Comparison of ENCODE assay signal across 1 cellular context in the genomic region with DNA sequence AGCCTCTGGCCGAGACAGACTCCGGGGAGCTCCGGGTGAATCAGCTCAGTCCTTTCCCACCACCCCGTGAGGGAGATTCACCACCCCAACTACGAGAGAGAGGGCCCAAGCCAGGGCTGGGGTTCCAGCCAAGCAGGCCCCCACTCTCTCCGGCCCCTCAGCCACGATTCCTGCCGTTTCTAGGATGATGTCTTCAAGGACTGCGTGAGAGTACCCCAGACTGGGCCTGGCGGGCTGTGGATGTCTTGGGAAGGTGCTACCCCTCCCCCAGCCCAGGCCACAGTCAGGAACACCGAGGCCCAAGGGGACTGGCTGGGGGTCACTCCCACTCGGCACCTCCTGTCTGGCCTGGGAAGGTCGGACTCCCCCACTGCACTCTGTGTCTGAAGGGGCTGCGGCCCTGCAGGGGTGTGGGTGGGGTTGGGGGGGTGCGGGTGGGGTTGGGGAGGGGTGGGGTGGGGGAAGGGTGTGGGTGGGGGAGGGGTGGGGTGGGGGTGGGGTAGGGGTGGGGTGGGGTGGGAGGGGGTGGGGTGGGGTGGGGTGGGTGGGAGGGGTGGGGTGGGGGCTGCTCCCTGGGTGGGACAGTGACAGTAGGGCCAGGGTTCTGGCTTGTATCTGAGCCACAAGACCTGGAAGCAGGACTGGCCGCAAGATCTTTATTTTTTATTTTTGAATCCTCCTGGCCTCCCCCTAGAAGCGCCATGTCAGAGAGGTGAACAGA.
TF ChIP-seq lines count a peak whose summit lies in the region.

No MANE protein-coding gene starts in this region.

TF ChIP-seq in HepG2, 621 proteins besides CTCF, POLR2A, EP300 and RAD21:
- TF ChIP-seq ZBTB44 (CRISPR knock-in tag; IDR thresholded peaks at IDR 0.05) (no peak), ZNF281 (CRISPR knock-in tag; IDR thresholded peaks at IDR 0.05; ENCODE audit: borderline replicate concordance) (0 out of 2 replicates have a peak, but pooled peaks have one; percentile 11), ZNF687 (CRISPR knock-in tag; IDR thresholded peaks at IDR 0.05) (peak; percentile 3; the same call in 1 of the 2 replicates)
